28 cellular contexts compared by ENCODE assay signal in the genomic region with DNA sequence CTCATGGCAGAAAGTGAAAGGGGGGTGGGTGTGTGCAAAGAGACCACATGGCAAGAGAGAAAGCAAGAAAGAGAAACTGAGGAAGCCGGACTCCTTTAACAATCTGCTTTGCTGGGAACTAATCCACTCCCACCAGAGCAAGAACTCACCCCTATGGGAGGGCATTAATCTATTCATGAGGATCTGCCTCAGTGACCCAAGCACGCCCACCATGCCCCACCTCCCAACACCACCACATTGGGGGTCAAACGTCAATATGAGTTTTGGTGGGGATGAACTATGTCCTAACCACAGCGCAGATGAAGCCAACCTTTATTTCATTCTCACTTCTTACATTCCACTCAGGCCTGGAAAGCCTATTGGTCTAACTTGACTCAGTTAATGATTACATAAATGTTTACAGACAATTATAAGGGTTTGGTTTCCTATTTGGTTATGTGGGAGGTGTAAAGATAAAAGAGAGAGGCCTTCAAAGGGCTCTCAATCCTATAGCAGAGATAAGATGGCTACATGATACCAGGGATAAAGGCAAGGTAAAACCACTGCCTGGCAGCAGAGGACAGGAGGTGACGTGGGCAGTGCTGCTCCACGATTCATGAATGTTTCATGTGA.
DNase-seq lines count a peak whose midpoint lies in the region; ATAC-seq and TF ChIP-seq lines count a peak whose summit lies in the region.
"Had no signal": no experiment of that assay in that cellular context is flagged by ENCODE, and none has a peak within 500 bp of the region (broad histone marks: within the 10 kb centered on the region; RNA-seq: fewer than 3 reads in every experiment).

No MANE protein-coding gene starts in this region.

- no peak overlapping the region for H3K4me3 Mint-ChIP-seq in activated naive CD4-positive, alpha-beta T cell treated with anti-CD3 and anti-CD28 coated beads, Interleukin-2, amount 10 ng/mL, durations not matched to agents 7 days and 5 days
- H3K4me3 Mint-ChIP-seq: activated CD8-positive, alpha-beta memory T cell treated with anti-CD3 and anti-CD28 coated beads, Interleukin-2, amount 10 ng/mL, durations not matched to agents 7 days and 5 days; activated T-cell treated with anti-CD3 and anti-CD28 coated beads, Interleukin-2, amount 50 U/mL, for 4 hours; mesothelial cell of epicardium; naive B cell; stimulated activated memory B cell treated with anti-CD40 and anti-IgM and Interleukin-4, amounts not matched to agents 10 μg/mL and 1 μg/mL and 100 μg/mL, for 72 hours had no signal

- CTCF ChIA-PET in activated naive CD4-positive, alpha-beta T cell treated with anti-CD3 and anti-CD28 coated beads, Interleukin-2, amount 10 ng/mL, durations not matched to agents 7 days and 5 days (lab: Charles Lee): interaction anchor here (0.6 kb wide), 1 partner anchor 397 kb away, joined by 3 read pairs; no protein-coding TSS in a partner anchor

- H3K9me3 Mint-ChIP-seq in activated naive CD4-positive, alpha-beta T cell treated with anti-CD3 and anti-CD28 coated beads, Interleukin-2, amount 10 ng/mL, durations not matched to agents 7 days and 5 days: no peaks in the 10 kb centered on the region
- H3K9me3 Mint-ChIP-seq: activated T-cell treated with anti-CD3 and anti-CD28 coated beads, Interleukin-2, amount 50 U/mL, for 4 hours; mesothelial cell of epicardium; naive B cell; stimulated activated memory B cell treated with anti-CD40 and anti-IgM and Interleukin-4, amounts not matched to agents 10 μg/mL and 1 μg/mL and 100 μg/mL, for 72 hours had no signal

- H3K9me3 ChIP-seq in right lobe of liver (no peaks in the 10 kb centered on the region), upper lobe of right lung (no peaks in the 10 kb centered on the region)
- H3K9me3 ChIP-seq: psoas muscle had no signal

- H3K36me3 Mint-ChIP-seq in activated naive CD4-positive, alpha-beta T cell treated with anti-CD3 and anti-CD28 coated beads, Interleukin-2, amount 10 ng/mL, durations not matched to agents 7 days and 5 days: no peaks in the 10 kb centered on the region
- H3K36me3 Mint-ChIP-seq: naive B cell; stimulated activated memory B cell treated with anti-CD40 and anti-IgM and Interleukin-4, amounts not matched to agents 10 μg/mL and 1 μg/mL and 100 μg/mL, for 72 hours had no signal

- H3K27ac Mint-ChIP-seq in activated naive CD4-positive, alpha-beta T cell treated with anti-CD3 and anti-CD28 coated beads, Interleukin-2, amount 10 ng/mL, durations not matched to agents 7 days and 5 days: no peak overlapping the region
- H3K27ac Mint-ChIP-seq: activated CD8-positive, alpha-beta memory T cell treated with anti-CD3 and anti-CD28 coated beads, Interleukin-2, amount 10 ng/mL, durations not matched to agents 7 days and 5 days; mesothelial cell of epicardium; naive B cell; stimulated activated memory B cell treated with anti-CD40 and anti-IgM and Interleukin-4, amounts not matched to agents 10 μg/mL and 1 μg/mL and 100 μg/mL, for 72 hours had no signal

- intact Hi-C loops in right lobe of liver (cut with DNase I): no loop called here
- intact Hi-C loops in upper lobe of right lung (cut with DNase I): no loop called here

- TF ChIP-seq CTCF in right lobe of liver (IDR thresholded peaks at IDR 0.05): no peak
- no peak for TF ChIP-seq CTCF in upper lobe of right lung (IDR thresholded peaks at IDR 0.05)

- H3K4me1 ChIP-seq in right lobe of liver (peaks cover 0 to 13% (median 4%) of the 10 kb centered on the region in 4 donors), upper lobe of right lung (no peaks in the 10 kb centered on the region)
- H3K4me1 ChIP-seq: psoas muscle had no signal

- no peak overlapping the region for H3K27ac ChIP-seq in right lobe of liver
- H3K27ac ChIP-seq in upper lobe of right lung: no peak overlapping the region
- H3K27ac ChIP-seq: coronary artery, psoas muscle had no signal

- H3K27me3 ChIP-seq in right lobe of liver (no peaks in the 10 kb centered on the region), upper lobe of right lung (no peaks in the 10 kb centered on the region)

- ATAC-seq in right lobe of liver: peak in 3 of 4 donors; percentile 44 to 71 (median 49)
- ATAC-seq in upper lobe of right lung: peak; percentile 14
- no peak for ATAC-seq in HG03521 (IDR thresholded peaks at IDR 0.05; ENCODE audit: unreplicated experiment)
- ATAC-seq: activated CD8-positive, alpha-beta memory T cell treated with anti-CD3 and anti-CD28 coated beads, Interleukin-2, amount 10 ng/mL, durations not matched to agents 7 days and 5 days; activated T-cell treated with anti-CD3 and anti-CD28 coated beads, Interleukin-2, amount 50 U/mL, for 4 hours; esophagus mucosa; psoas muscle; stimulated activated memory B cell treated with anti-CD40 and anti-IgM and Interleukin-4, amounts not matched to agents 10 μg/mL and 1 μg/mL and 100 μg/mL, for 72 hours had no signal

- H3K4me3 ChIP-seq in right lobe of liver: no peak overlapping the region
- H3K4me3 ChIP-seq in upper lobe of right lung: no peak overlapping the region
- H3K4me3 ChIP-seq: coronary artery, psoas muscle had no signal

- H3K36me3 ChIP-seq in right lobe of liver: no peaks in the 10 kb centered on the region
- no peaks in the 10 kb centered on the region for H3K36me3 ChIP-seq in upper lobe of right lung

- peak; percentile 9 for DNase-seq in NCI-H510A treated with DMSO at 0.1 percent for 48 hours (lab: John Stamatoyannopoulos, UW)
- DNase-seq in NCI-H510A (lab: John Stamatoyannopoulos, UW): no peak
- DNase-seq in NCI-H526 treated with DMSO at 0.1 percent for 48 hours (lab: John Stamatoyannopoulos, UW): peak; percentile 51
- no peak for DNase-seq in right lobe of liver
- no peak for DNase-seq in upper lobe of right lung
- no peak for DNase-seq in activated naive CD4-positive, alpha-beta T cell treated with anti-CD3 and anti-CD28 coated beads, Interleukin-2, amount 10 ng/mL, durations not matched to agents 7 days and 5 days
- no peak for DNase-seq in erythroblast (lab: John Stamatoyannopoulos, UW)
- DNase-seq: 8988T; activated CD4-positive, alpha-beta T cell treated with anti-CD3 and anti-CD28 coated beads, Interleukin-2, amount 50 U/mL, for 4 hours; activated CD4-positive, CD25-positive, alpha-beta regulatory T cell; activated CD8-positive, alpha-beta memory T cell treated with anti-CD3 and anti-CD28 coated beads, Interleukin-2, amount 10 ng/mL, durations not matched to agents 7 days and 5 days; activated gamma-delta T cell; activated T-cell treated with anti-CD3 and anti-CD28 coated beads, Interleukin-2, amount 50 U/mL, for 4 hours; effector memory CD4-positive, alpha-beta T cell; head of caudate nucleus; IMR-90; islet precursor cell; naive B cell; NCI-H1694; NK-92 treated with Interleukin-12 subunit alpha and Interleukin-12 subunit beta, amount 100 ng/mL, for 24 hours; nucleus accumbens; psoas muscle; stimulated activated CD4-positive, alpha-beta T cell treated with anti-CD3 and anti-CD28 coated beads, Interleukin-15, amount 100 ng/mL, for 24 hours had no signal

- WGBS in right lobe of liver (ENCODE audit: insufficient coverage, low coverage, low lambda C conversion rate, missing lambda C conversion rate): 69% methylated on average over 5 of the region's 6 CpGs

- TF ChIP-seq POLR2A in right lobe of liver (IDR thresholded peaks at IDR 0.05) (no peak), erythroblast (IDR thresholded peaks at IDR 0.05; ENCODE audit: low read length) (no peak)

- no peaks in the 10 kb centered on the region for H3K4me1 Mint-ChIP-seq in activated naive CD4-positive, alpha-beta T cell treated with anti-CD3 and anti-CD28 coated beads, Interleukin-2, amount 10 ng/mL, durations not matched to agents 7 days and 5 days
- H3K4me1 Mint-ChIP-seq: activated CD8-positive, alpha-beta memory T cell treated with anti-CD3 and anti-CD28 coated beads, Interleukin-2, amount 10 ng/mL, durations not matched to agents 7 days and 5 days; stimulated activated memory B cell treated with anti-CD40 and anti-IgM and Interleukin-4, amounts not matched to agents 10 μg/mL and 1 μg/mL and 100 μg/mL, for 72 hours had no signal

- H3K27me3 Mint-ChIP-seq in activated naive CD4-positive, alpha-beta T cell treated with anti-CD3 and anti-CD28 coated beads, Interleukin-2, amount 10 ng/mL, durations not matched to agents 7 days and 5 days: no peaks in the 10 kb centered on the region
- H3K27me3 Mint-ChIP-seq: activated CD8-positive, alpha-beta memory T cell treated with anti-CD3 and anti-CD28 coated beads, Interleukin-2, amount 10 ng/mL, durations not matched to agents 7 days and 5 days; naive B cell; stimulated activated memory B cell treated with anti-CD40 and anti-IgM and Interleukin-4, amounts not matched to agents 10 μg/mL and 1 μg/mL and 100 μg/mL, for 72 hours had no signal

Comparison
In these comparisons a context has a peak if more than half of its experiments do, and no peak if none do; other contexts are left out.
1. DNase-seq: peak in NCI-H510A treated with DMSO at 0.1 percent for 48 hours (single experiment) and NCI-H526 treated with DMSO at 0.1 percent for 48 hours (single experiment); none in NCI-H510A (single experiment), right lobe of liver (0 of 3), upper lobe of right lung (single experiment), activated naive CD4-positive, alpha-beta T cell treated with anti-CD3 and anti-CD28 coated beads, Interleukin-2, amount 10 ng/mL, durations not matched to agents 7 days and 5 days (single experiment) and erythroblast (0 of 2).